ENCODE assay signal across 8 cellular contexts in genomic region chr6:13487122-13488014, GRCh38. TPM values are rescaled to one million over a fixed set of nuclear protein-coding genes. Genes with fewer than 3 reads are reported as not detected.
DNase-seq lines count a peak whose midpoint lies in the region; ATAC-seq and TF ChIP-seq lines count a peak whose summit lies in the region.

TSS of gene GFOD1 (minus strand) at chr6:13487600. CDS start at chr6:13486890, 710 bp downstream.

- H3K4me1 Mint-ChIP-seq in activated T-helper 2 cell treated with anti-CD3 and anti-CD28 coated beads, Interferon-gamma antibody, Interleukin-2, Interleukin-4, amounts not matched to agents 10 μg/mL and 5 μg/mL and 100 μg/mL, durations not matched to agents 14 hours and 24 hours and 36 hours (ENCODE audit: low read depth) = peaks cover 42% of the 10 kb centered on the region
- peaks cover 34 to 53% of the 10 kb centered on the region in 2 donors for H3K4me1 Mint-ChIP-seq in natural killer cell

- peak within 1 kb of the TSS; percentile 70 for H3K27ac Mint-ChIP-seq in activated T-helper 2 cell treated with anti-CD3 and anti-CD28 coated beads, Interferon-gamma antibody, Interleukin-2, Interleukin-4, amounts not matched to agents 10 μg/mL and 5 μg/mL and 100 μg/mL, durations not matched to agents 14 hours and 24 hours and 36 hours
- peak within 1 kb of the TSS; percentile 78 to 90 for H3K27ac Mint-ChIP-seq in natural killer cell

- H3K4me3 Mint-ChIP-seq in activated T-helper 2 cell treated with anti-CD3 and anti-CD28 coated beads, Interferon-gamma antibody, Interleukin-2, Interleukin-4, amounts not matched to agents 10 μg/mL and 5 μg/mL and 100 μg/mL, durations not matched to agents 14 hours and 24 hours and 36 hours (ENCODE audit: low read depth) = peak within 1 kb of the TSS; percentile 85
- H3K4me3 Mint-ChIP-seq in natural killer cell = peak within 1 kb of the TSS; percentile 90

- H3K36me3 Mint-ChIP-seq in activated T-helper 2 cell treated with anti-CD3 and anti-CD28 coated beads, Interferon-gamma antibody, Interleukin-2, Interleukin-4, amounts not matched to agents 10 μg/mL and 5 μg/mL and 100 μg/mL, durations not matched to agents 14 hours and 24 hours and 36 hours (ENCODE audit: low read depth) = no peaks in the 10 kb centered on the region
- no peaks in the 10 kb centered on the region for H3K36me3 Mint-ChIP-seq in natural killer cell

- in situ Hi-C loops in KBM-7 (cut with MboI; ENCODE audit: low pct_unique_long_range_greater_than_20kb, low sequenced_read_pairs) = no loop called here

- intact Hi-C loops in activated T-helper 2 cell treated with anti-CD3 and anti-CD28 coated beads, Interferon-gamma antibody, Interleukin-2, Interleukin-4, amounts not matched to agents 10 μg/mL and 5 μg/mL and 100 μg/mL, durations not matched to agents 14 hours and 24 hours and 36 hours (cut with micrococcal nuclease) = loop anchor here (1.0 to 2.0 kb wide), 3 partner anchors 87 to 151 kb away; partner anchors contain the start of gene SIRT5
- intact Hi-C loops in natural killer cell (cut with micrococcal nuclease) = loop anchor here (2.0 to 5.0 kb wide), 4 partner anchors 33 to 160 kb away; partner anchors contain the start of gene TBC1D7

- peaks cover 12% of the 10 kb centered on the region for H3K27me3 Mint-ChIP-seq in activated T-helper 2 cell treated with anti-CD3 and anti-CD28 coated beads, Interferon-gamma antibody, Interleukin-2, Interleukin-4, amounts not matched to agents 10 μg/mL and 5 μg/mL and 100 μg/mL, durations not matched to agents 14 hours and 24 hours and 36 hours (ENCODE audit: low read depth)
- no peaks in the 10 kb centered on the region for H3K27me3 Mint-ChIP-seq in natural killer cell (ENCODE audit: low read depth in 2 of 2)

- ATAC-seq in GM21717 (IDR thresholded peaks at IDR 0.05; ENCODE audit: unreplicated experiment) (peak; percentile 81), natural killer cell (peak; percentile 75 to 89 (median 83))
- ATAC-seq in stimulated activated naive CD8-positive, alpha-beta T cell treated with anti-CD3 and anti-CD28 coated beads, Interleukin-15, Interleukin-2, amounts not matched to agents 100 U/mL and 50 U/mL, for 24 hours = peak; percentile 86

- DNase-seq in DMS79 (lab: John Stamatoyannopoulos, UW) = peak; percentile 32
- DNase-seq in KBM-7 = peak; percentile 84
- peak; percentile 75 for DNase-seq in RKO (ENCODE audit: low spot score)
- DNase-seq in activated T-helper 2 cell treated with anti-CD3 and anti-CD28 coated beads, Interferon-gamma antibody, Interleukin-2, Interleukin-4, amounts not matched to agents 10 μg/mL and 5 μg/mL and 100 μg/mL, durations not matched to agents 14 hours and 24 hours and 36 hours (ENCODE audit: low spot score) = peak; percentile 78
- DNase-seq in fibroblast of peridontal ligament (ENCODE audit: extremely low read depth) = peak; percentile 75
- DNase-seq in natural killer cell = peak; percentile 77
- DNase-seq in stimulated activated naive CD8-positive, alpha-beta T cell treated with anti-CD3 and anti-CD28 coated beads, Interleukin-15, Interleukin-2, amounts not matched to agents 100 U/mL and 50 U/mL, for 24 hours = peak; percentile 86

- no peak for TF ChIP-seq CTCF in natural killer cell (IDR thresholded peaks at IDR 0.05)

- H3K9me3 Mint-ChIP-seq in activated T-helper 2 cell treated with anti-CD3 and anti-CD28 coated beads, Interferon-gamma antibody, Interleukin-2, Interleukin-4, amounts not matched to agents 10 μg/mL and 5 μg/mL and 100 μg/mL, durations not matched to agents 14 hours and 24 hours and 36 hours = no peaks in the 10 kb centered on the region
- no peaks in the 10 kb centered on the region for H3K9me3 Mint-ChIP-seq in natural killer cell

RNA-seq across cellular contexts. Expression of gene GFOD1, which starts in this region (rescaled TPM):
- total RNA-seq in activated T-helper 2 cell treated with anti-CD3 and anti-CD28 coated beads, Interferon-gamma antibody, Interleukin-2, Interleukin-4, amounts not matched to agents 10 μg/mL and 5 μg/mL and 100 μg/mL, durations not matched to agents 14 hours and 24 hours and 36 hours = 4.6 and 4.8 TPM in 2 replicates
- 10 to 100 TPM; 59.7 to 74.5 (median 71.2) TPM for total RNA-seq in natural killer cell

Comparison
In these comparisons a context has a peak if more than half of its experiments do, and no peak if none do; other contexts are left out.
1. Peak in every context shown above with its lines: DNase-seq and ATAC-seq.
2. RNA of gene GFOD1 (total RNA-seq): 59.7 to 74.5 TPM in natural killer cell; 4.6 to 4.8 TPM in activated T-helper 2 cell treated with anti-CD3 and anti-CD28 coated beads, Interferon-gamma antibody, Interleukin-2, Interleukin-4, amounts not matched to agents 10 μg/mL and 5 μg/mL and 100 μg/mL, durations not matched to agents 14 hours and 24 hours and 36 hours; every median in the first group is over 10 times any median in the second.
3. DNase-seq: peak in every context shown above with its lines; median percentile 86 in stimulated activated naive CD8-positive, alpha-beta T cell treated with anti-CD3 and anti-CD28 coated beads, Interleukin-15, Interleukin-2, amounts not matched to agents 100 U/mL and 50 U/mL, for 24 hours; 84 in KBM-7; 78 in activated T-helper 2 cell treated with anti-CD3 and anti-CD28 coated beads, Interferon-gamma antibody, Interleukin-2, Interleukin-4, amounts not matched to agents 10 μg/mL and 5 μg/mL and 100 μg/mL, durations not matched to agents 14 hours and 24 hours and 36 hours; 77 in natural killer cell; 75 in RKO; 75 in fibroblast of peridontal ligament; 32 in DMS79.